Comparison of ENCODE assay signal across 1 cellular context in the genomic region with DNA sequence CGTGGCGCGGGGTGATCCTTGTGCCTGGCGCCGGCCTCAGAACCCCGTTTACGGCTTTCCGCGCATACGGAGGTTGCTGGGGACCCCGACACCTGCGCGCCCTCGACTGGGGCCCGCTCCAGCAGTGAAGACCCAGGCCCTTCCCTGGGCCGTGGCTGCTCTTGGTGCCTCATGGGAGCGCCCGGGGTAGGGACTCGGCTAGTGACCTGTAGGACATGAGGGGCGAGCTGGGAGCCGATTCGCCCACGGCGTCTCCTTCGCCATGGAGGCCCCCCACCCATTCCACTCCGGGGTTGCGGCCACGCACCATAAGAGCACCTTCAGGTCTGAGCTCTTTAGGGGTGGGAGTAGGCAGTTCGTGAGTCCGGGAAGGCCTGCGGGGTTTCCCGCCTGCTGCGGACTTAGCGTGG.
TF ChIP-seq lines count a peak whose summit lies in the region.

No MANE protein-coding gene starts in this region.

TF ChIP-seq in HepG2, 621 proteins besides CTCF, POLR2A, EP300 and RAD21 (continued from another document):
- TF ChIP-seq, protein P1, sequence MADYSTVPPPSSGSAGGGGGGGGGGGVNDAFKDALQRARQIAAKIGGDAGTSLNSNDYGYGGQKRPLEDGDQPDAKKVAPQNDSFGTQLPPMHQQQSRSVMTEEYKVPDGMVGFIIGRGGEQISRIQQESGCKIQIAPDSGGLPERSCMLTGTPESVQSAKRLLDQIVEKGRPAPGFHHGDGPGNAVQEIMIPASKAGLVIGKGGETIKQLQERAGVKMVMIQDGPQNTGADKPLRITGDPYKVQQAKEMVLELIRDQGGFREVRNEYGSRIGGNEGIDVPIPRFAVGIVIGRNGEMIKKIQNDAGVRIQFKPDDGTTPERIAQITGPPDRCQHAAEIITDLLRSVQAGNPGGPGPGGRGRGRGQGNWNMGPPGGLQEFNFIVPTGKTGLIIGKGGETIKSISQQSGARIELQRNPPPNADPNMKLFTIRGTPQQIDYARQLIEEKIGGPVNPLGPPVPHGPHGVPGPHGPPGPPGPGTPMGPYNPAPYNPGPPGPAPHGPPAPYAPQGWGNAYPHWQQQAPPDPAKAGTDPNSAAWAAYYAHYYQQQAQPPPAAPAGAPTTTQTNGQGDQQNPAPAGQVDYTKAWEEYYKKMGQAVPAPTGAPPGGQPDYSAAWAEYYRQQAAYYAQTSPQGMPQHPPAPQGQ (CRISPR knock-in tag; IDR thresholded peaks at IDR 0.05; ENCODE audit: borderline replicate concordance), result 0 out of 2 replicates have a peak, but pooled peaks have one; percentile 12
- TF ChIP-seq ELK4 (CRISPR knock-in tag; IDR thresholded peaks at IDR 0.05; ENCODE audit: borderline replicate concordance) (0 out of 2 replicates have a peak, but pooled peaks have one; percentile 56), MED13 (CRISPR knock-in tag; IDR thresholded peaks at IDR 0.05) (peak; percentile 79; the same call in 1 of the 2 replicates), AHR (CRISPR knock-in tag; IDR thresholded peaks at IDR 0.05) (no peak), ATRX (CRISPR knock-in tag; IDR thresholded peaks at IDR 0.05; ENCODE audit: borderline replicate concordance) (no peak), ZSCAN20 (CRISPR knock-in tag; IDR thresholded peaks at IDR 0.05; ENCODE audit: borderline replicate concordance) (0 out of 2 replicates have a peak, but pooled peaks have one; percentile 42), SYNCRIP (IDR thresholded peaks at IDR 0.05; ENCODE audit: insufficient read depth, low read depth, low read length) (no peak), ZNF766 (CRISPR knock-in tag; IDR thresholded peaks at IDR 0.05; ENCODE audit: borderline replicate concordance) (0 out of 2 replicates have a peak, but pooled peaks have one; percentile 17), RFXANK (CRISPR knock-in tag; IDR thresholded peaks at IDR 0.05) (no peak), NFE2L1 (CRISPR knock-in tag; IDR thresholded peaks at IDR 0.05; ENCODE audit: borderline replicate concordance) (peak; percentile 73; the same call in 1 of the 2 replicates), ZBED4 (CRISPR knock-in tag; IDR thresholded peaks at IDR 0.05; ENCODE audit: borderline replicate concordance) (no peak), ZFY (CRISPR knock-in tag; IDR thresholded peaks at IDR 0.05) (0 out of 2 replicates have a peak, but pooled peaks have one; percentile 21)
- TF ChIP-seq, protein P2, sequence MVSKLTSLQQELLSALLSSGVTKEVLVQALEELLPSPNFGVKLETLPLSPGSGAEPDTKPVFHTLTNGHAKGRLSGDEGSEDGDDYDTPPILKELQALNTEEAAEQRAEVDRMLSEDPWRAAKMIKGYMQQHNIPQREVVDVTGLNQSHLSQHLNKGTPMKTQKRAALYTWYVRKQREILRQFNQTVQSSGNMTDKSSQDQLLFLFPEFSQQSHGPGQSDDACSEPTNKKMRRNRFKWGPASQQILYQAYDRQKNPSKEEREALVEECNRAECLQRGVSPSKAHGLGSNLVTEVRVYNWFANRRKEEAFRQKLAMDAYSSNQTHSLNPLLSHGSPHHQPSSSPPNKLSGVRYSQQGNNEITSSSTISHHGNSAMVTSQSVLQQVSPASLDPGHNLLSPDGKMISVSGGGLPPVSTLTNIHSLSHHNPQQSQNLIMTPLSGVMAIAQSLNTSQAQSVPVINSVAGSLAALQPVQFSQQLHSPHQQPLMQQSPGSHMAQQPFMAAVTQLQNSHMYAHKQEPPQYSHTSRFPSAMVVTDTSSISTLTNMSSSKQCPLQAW (CRISPR knock-in tag; IDR thresholded peaks at IDR 0.05), result 0 out of 2 replicates have a peak, but pooled peaks have one; percentile 1
- TF ChIP-seq, protein P3, sequence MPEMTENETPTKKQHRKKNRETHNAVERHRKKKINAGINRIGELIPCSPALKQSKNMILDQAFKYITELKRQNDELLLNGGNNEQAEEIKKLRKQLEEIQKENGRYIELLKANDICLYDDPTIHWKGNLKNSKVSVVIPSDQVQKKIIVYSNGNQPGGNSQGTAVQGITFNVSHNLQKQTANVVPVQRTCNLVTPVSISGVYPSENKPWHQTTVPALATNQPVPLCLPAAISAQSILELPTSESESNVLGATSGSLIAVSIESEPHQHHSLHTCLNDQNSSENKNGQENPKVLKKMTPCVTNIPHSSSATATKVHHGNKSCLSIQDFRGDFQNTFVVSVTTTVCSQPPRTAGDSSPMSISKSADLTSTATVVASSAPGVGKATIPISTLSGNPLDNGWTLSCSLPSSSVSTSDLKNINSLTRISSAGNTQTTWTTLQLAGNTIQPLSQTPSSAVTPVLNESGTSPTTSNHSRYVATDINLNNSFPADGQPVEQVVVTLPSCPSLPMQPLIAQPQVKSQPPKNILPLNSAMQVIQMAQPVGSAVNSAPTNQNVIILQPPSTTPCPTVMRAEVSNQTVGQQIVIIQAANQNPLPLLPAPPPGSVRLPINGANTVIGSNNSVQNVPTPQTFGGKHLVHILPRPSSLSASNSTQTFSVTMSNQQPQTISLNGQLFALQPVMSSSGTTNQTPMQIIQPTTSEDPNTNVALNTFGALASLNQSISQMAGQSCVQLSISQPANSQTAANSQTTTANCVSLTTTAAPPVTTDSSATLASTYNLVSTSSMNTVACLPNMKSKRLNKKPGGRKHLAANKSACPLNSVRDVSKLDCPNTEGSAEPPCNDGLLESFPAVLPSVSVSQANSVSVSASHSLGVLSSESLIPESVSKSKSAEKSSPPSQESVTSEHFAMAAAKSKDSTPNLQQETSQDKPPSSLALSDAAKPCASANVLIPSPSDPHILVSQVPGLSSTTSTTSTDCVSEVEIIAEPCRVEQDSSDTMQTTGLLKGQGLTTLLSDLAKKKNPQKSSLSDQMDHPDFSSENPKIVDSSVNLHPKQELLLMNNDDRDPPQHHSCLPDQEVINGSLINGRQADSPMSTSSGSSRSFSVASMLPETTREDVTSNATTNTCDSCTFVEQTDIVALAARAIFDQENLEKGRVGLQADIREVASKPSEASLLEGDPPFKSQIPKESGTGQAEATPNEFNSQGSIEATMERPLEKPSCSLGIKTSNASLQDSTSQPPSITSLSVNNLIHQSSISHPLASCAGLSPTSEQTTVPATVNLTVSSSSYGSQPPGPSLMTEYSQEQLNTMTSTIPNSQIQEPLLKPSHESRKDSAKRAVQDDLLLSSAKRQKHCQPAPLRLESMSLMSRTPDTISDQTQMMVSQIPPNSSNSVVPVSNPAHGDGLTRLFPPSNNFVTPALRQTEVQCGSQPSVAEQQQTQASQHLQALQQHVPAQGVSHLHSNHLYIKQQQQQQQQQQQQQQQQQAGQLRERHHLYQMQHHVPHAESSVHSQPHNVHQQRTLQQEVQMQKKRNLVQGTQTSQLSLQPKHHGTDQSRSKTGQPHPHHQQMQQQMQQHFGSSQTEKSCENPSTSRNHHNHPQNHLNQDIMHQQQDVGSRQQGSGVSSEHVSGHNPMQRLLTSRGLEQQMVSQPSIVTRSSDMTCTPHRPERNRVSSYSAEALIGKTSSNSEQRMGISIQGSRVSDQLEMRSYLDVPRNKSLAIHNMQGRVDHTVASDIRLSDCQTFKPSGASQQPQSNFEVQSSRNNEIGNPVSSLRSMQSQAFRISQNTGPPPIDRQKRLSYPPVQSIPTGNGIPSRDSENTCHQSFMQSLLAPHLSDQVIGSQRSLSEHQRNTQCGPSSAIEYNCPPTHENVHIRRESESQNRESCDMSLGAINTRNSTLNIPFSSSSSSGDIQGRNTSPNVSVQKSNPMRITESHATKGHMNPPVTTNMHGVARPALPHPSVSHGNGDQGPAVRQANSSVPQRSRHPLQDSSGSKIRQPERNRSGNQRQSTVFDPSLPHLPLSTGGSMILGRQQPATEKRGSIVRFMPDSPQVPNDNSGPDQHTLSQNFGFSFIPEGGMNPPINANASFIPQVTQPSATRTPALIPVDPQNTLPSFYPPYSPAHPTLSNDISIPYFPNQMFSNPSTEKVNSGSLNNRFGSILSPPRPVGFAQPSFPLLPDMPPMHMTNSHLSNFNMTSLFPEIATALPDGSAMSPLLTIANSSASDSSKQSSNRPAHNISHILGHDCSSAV (CRISPR knock-in tag; IDR thresholded peaks at IDR 0.05; ENCODE audit: borderline replicate concordance), result 0 out of 2 replicates have a peak, but pooled peaks have one; percentile 24
